ENCODE assay signal across 8 cellular contexts in genomic region chr2:57497489-57498096, GRCh38.
DNase-seq lines count a peak whose midpoint lies in the region; ATAC-seq and TF ChIP-seq lines count a peak whose summit lies in the region.

No MANE protein-coding gene starts in this region.

- DNase-seq in DMS79 treated with DMSO at 0.1 percent for 48 hours (lab: John Stamatoyannopoulos, UW) = peak; percentile 5
- DNase-seq in NCI-H510A treated with DMSO at 0.1 percent for 48 hours (lab: John Stamatoyannopoulos, UW) = peak; percentile 55
- peak; percentile 55 for DNase-seq in activated naive CD4-positive, alpha-beta T cell treated with anti-CD3 and anti-CD28 coated beads for 36 hours
- no peak for DNase-seq in left ventricle myocardium inferior
- peak; percentile 75 for DNase-seq in retina
- DNase-seq in 8988T = no peak

- ATAC-seq in GM19455 (IDR thresholded peaks at IDR 0.05; ENCODE audit: unreplicated experiment) = peak; percentile 88
- peak; percentile 93 for ATAC-seq in HG03520 (IDR thresholded peaks at IDR 0.05; ENCODE audit: unreplicated experiment)

- H3K4me3 Mint-ChIP-seq in activated naive CD4-positive, alpha-beta T cell treated with anti-CD3 and anti-CD28 coated beads for 36 hours = no peak overlapping the region

- H3K27me3 ChIP-seq in left ventricle myocardium inferior (ENCODE audit: low read depth) = no peaks in the 10 kb centered on the region

- H3K27ac Mint-ChIP-seq in activated naive CD4-positive, alpha-beta T cell treated with anti-CD3 and anti-CD28 coated beads for 36 hours = no peak overlapping the region

- H3K36me3 ChIP-seq in left ventricle myocardium inferior = no peaks in the 10 kb centered on the region

- H3K9me3 Mint-ChIP-seq in activated naive CD4-positive, alpha-beta T cell treated with anti-CD3 and anti-CD28 coated beads for 36 hours = no peaks in the 10 kb centered on the region

- H3K4me1 Mint-ChIP-seq in activated naive CD4-positive, alpha-beta T cell treated with anti-CD3 and anti-CD28 coated beads for 36 hours (ENCODE audit: low read depth) = no peaks in the 10 kb centered on the region

- intact Hi-C loops in activated naive CD4-positive, alpha-beta T cell treated with anti-CD3 and anti-CD28 coated beads for 36 hours (cut with micrococcal nuclease) = loop anchor here (1.0 kb wide), 1 partner anchor 1314 kb away; the partner anchor contains the start of gene CCDC85A
- intact Hi-C loops in left ventricle myocardium inferior (cut with micrococcal nuclease) = no loop called here

- peaks cover 13% of the 10 kb centered on the region for H3K9me3 ChIP-seq in left ventricle myocardium inferior (replicated peaks)

- peak; percentile 81 for TF ChIP-seq CTCF in left ventricle myocardium inferior (IDR thresholded peaks at IDR 0.05; ENCODE audit: borderline replicate concordance)

- H3K27me3 Mint-ChIP-seq in activated naive CD4-positive, alpha-beta T cell treated with anti-CD3 and anti-CD28 coated beads for 36 hours (ENCODE audit: low read depth) = peaks cover 3% of the 10 kb centered on the region

- H3K4me3 ChIP-seq in left ventricle myocardium inferior = no peak overlapping the region

- no peaks in the 10 kb centered on the region for H3K36me3 Mint-ChIP-seq in activated naive CD4-positive, alpha-beta T cell treated with anti-CD3 and anti-CD28 coated beads for 36 hours (ENCODE audit: low read depth)

- CTCF ChIA-PET in activated naive CD4-positive, alpha-beta T cell treated with anti-CD3 and anti-CD28 coated beads for 36 hours (lab: Charles Lee) = interaction anchor here (0.7 to 1.6 kb wide), 6 partner anchors 10 to 1331 kb away, joined by 3 to 5 read pairs (median 4); partner anchors contain the start of gene CCDC85A

- peaks cover 9% of the 10 kb centered on the region for H3K4me1 ChIP-seq in left ventricle myocardium inferior

- H3K27ac ChIP-seq in left ventricle myocardium inferior (replicated peaks) = no peak overlapping the region

Comparison
In these comparisons a context has a peak if more than half of its experiments do, and no peak if none do; other contexts are left out.
1. DNase-seq: peak in DMS79 treated with DMSO at 0.1 percent for 48 hours (single experiment), NCI-H510A treated with DMSO at 0.1 percent for 48 hours (single experiment), activated naive CD4-positive, alpha-beta T cell treated with anti-CD3 and anti-CD28 coated beads for 36 hours (single experiment) and retina (single experiment); none in left ventricle myocardium inferior (single experiment) and 8988T (single experiment).